In the genomic region with DNA sequence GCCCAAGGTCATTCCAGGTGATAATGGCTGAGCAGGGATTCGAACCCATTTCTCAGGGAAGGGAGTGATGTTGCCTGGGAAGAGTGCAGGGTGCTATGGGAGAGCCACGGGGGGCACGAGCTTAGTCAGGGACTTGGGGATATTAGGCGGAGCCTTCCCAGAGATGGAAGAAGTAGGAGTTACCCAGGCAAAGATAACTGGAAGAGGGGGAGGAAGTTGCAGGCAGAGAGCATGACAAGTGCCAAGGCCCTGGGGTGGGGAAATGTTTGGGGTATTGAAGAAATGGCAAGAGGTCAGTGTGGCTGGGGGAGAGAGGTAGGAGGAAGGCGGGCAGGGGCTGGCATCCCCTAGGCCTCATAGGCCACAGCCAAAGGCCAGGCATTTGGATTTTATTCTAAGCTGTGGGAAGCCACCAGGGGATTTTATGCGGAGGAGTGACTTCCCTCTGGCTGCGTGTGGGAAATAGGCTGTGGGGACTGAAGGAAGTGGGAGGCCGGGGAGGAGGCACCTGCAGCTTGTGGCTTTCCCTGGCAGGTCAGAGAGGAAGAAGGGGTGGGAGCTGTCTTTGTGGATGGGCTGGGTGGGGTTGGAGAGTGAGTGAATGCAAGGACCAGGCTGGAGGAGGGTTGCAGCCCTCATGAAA, we compare ENCODE assay signal across 14 cellular contexts. TPM values are rescaled to one million over a fixed set of nuclear protein-coding genes. Genes with fewer than 3 reads are reported as not detected.
DNase-seq lines count a peak whose midpoint lies in the region; ATAC-seq lines count a peak whose summit lies in the region.
"Had no signal": no experiment of that assay in that cellular context is flagged by ENCODE, and none has a peak within 500 bp of the region (broad histone marks: within the 10 kb centered on the region; RNA-seq: fewer than 3 reads in every experiment).

No MANE protein-coding gene starts in this region.

- peaks cover 8% of the 10 kb centered on the region for H3K27me3 Mint-ChIP-seq in activated naive CD8-positive, alpha-beta T cell treated with anti-CD3 and anti-CD28 coated beads, Interleukin-2, amount 10 ng/mL, durations not matched to agents 7 days and 5 days
- H3K27me3 Mint-ChIP-seq in activated naive CD8-positive, alpha-beta T cell treated with anti-CD3 and anti-CD28 coated beads, Interleukin-2, amount 50 U/mL, for 24 hours = peaks cover 29% of the 10 kb centered on the region
- peaks cover 5 to 22% (median 10%) of the 10 kb centered on the region in 5 donors for H3K27me3 Mint-ChIP-seq in naive thymus-derived CD8-positive, alpha-beta T cell

- no peak for DNase-seq in activated naive CD8-positive, alpha-beta T cell treated with anti-CD3 and anti-CD28 coated beads, Interleukin-2, amount 10 ng/mL, durations not matched to agents 7 days and 5 days
- DNase-seq in activated naive CD8-positive, alpha-beta T cell treated with anti-CD3 and anti-CD28 coated beads, Interleukin-2, amount 50 U/mL, for 24 hours = no peak
- DNase-seq in NCI-H226 (peak; percentile 71), dermis blood vessel endothelial cell (peak; percentile 50), NCI-H526 (lab: John Stamatoyannopoulos, UW) (no peak)
- DNase-seq in stimulated activated effector memory CD8-positive, alpha-beta T cell treated with anti-CD3 and anti-CD28 coated beads, Interleukin-12 subunit alpha, Interleukin-12 subunit beta, amount 100 ng/mL, for 72 hours (ENCODE audit: low spot score in 2 of 2) = no peak
- DNase-seq in naive thymus-derived CD8-positive, alpha-beta T cell = no peak
- DNase-seq: activated effector memory CD4-positive, alpha-beta T cell treated with Interleukin-2 at 50 U/mL for 16 hours; Caco-2; colonic mucosa; NCI-H345; ovary; stimulated activated naive CD4-positive, alpha-beta T cell had no signal

- H3K9me3 Mint-ChIP-seq in activated naive CD8-positive, alpha-beta T cell treated with anti-CD3 and anti-CD28 coated beads, Interleukin-2, amount 10 ng/mL, durations not matched to agents 7 days and 5 days = no peaks in the 10 kb centered on the region
- H3K9me3 Mint-ChIP-seq in activated naive CD8-positive, alpha-beta T cell treated with anti-CD3 and anti-CD28 coated beads, Interleukin-2, amount 50 U/mL, for 24 hours = no peaks in the 10 kb centered on the region
- no peaks in the 10 kb centered on the region for H3K9me3 Mint-ChIP-seq in stimulated activated effector memory CD8-positive, alpha-beta T cell treated with anti-CD3 and anti-CD28 coated beads, Interleukin-12 subunit alpha, Interleukin-12 subunit beta, amount 100 ng/mL, for 72 hours
- H3K9me3 Mint-ChIP-seq in naive thymus-derived CD8-positive, alpha-beta T cell = no peaks in the 10 kb centered on the region

- POLR2A ChIA-PET in activated naive CD8-positive, alpha-beta T cell treated with anti-CD3 and anti-CD28 coated beads, Interleukin-2, amount 10 ng/mL, durations not matched to agents 7 days and 5 days (lab: Charles Lee) = no interaction called here
- POLR2A ChIA-PET in naive thymus-derived CD8-positive, alpha-beta T cell (lab: Charles Lee) = no interaction called here

- H3K36me3 Mint-ChIP-seq in activated naive CD8-positive, alpha-beta T cell treated with anti-CD3 and anti-CD28 coated beads, Interleukin-2, amount 10 ng/mL, durations not matched to agents 7 days and 5 days = no peaks in the 10 kb centered on the region
- no peaks in the 10 kb centered on the region for H3K36me3 Mint-ChIP-seq in activated naive CD8-positive, alpha-beta T cell treated with anti-CD3 and anti-CD28 coated beads, Interleukin-2, amount 50 U/mL, for 24 hours (ENCODE audit: low read depth)
- no peaks in the 10 kb centered on the region for H3K36me3 Mint-ChIP-seq in stimulated activated effector memory CD8-positive, alpha-beta T cell treated with anti-CD3 and anti-CD28 coated beads, Interleukin-12 subunit alpha, Interleukin-12 subunit beta, amount 100 ng/mL, for 72 hours
- no peaks in the 10 kb centered on the region for H3K36me3 Mint-ChIP-seq in naive thymus-derived CD8-positive, alpha-beta T cell

- peaks cover 34% of the 10 kb centered on the region for H3K4me1 Mint-ChIP-seq in activated naive CD8-positive, alpha-beta T cell treated with anti-CD3 and anti-CD28 coated beads, Interleukin-2, amount 10 ng/mL, durations not matched to agents 7 days and 5 days
- peaks cover 29% of the 10 kb centered on the region for H3K4me1 Mint-ChIP-seq in activated naive CD8-positive, alpha-beta T cell treated with anti-CD3 and anti-CD28 coated beads, Interleukin-2, amount 50 U/mL, for 24 hours
- H3K4me1 Mint-ChIP-seq in stimulated activated effector memory CD8-positive, alpha-beta T cell treated with anti-CD3 and anti-CD28 coated beads, Interleukin-12 subunit alpha, Interleukin-12 subunit beta, amount 100 ng/mL, for 72 hours = peaks cover 13% of the 10 kb centered on the region
- H3K4me1 Mint-ChIP-seq in naive thymus-derived CD8-positive, alpha-beta T cell = peaks cover 0 to 13% (median 6%) of the 10 kb centered on the region in 4 donors

- peak overlapping the region; percentile 56 for H3K27ac Mint-ChIP-seq in activated naive CD8-positive, alpha-beta T cell treated with anti-CD3 and anti-CD28 coated beads, Interleukin-2, amount 10 ng/mL, durations not matched to agents 7 days and 5 days
- H3K27ac Mint-ChIP-seq in activated naive CD8-positive, alpha-beta T cell treated with anti-CD3 and anti-CD28 coated beads, Interleukin-2, amount 50 U/mL, for 24 hours = no peak overlapping the region
- H3K27ac Mint-ChIP-seq in stimulated activated effector memory CD8-positive, alpha-beta T cell treated with anti-CD3 and anti-CD28 coated beads, Interleukin-12 subunit alpha, Interleukin-12 subunit beta, amount 100 ng/mL, for 72 hours = peak overlapping the region; percentile 23
- H3K27ac Mint-ChIP-seq in naive thymus-derived CD8-positive, alpha-beta T cell = no peak overlapping the region

- peak overlapping the region; percentile 57 for H3K4me3 Mint-ChIP-seq in activated naive CD8-positive, alpha-beta T cell treated with anti-CD3 and anti-CD28 coated beads, Interleukin-2, amount 10 ng/mL, durations not matched to agents 7 days and 5 days
- no peak overlapping the region for H3K4me3 Mint-ChIP-seq in activated naive CD8-positive, alpha-beta T cell treated with anti-CD3 and anti-CD28 coated beads, Interleukin-2, amount 50 U/mL, for 24 hours
- no peak overlapping the region for H3K4me3 Mint-ChIP-seq in stimulated activated effector memory CD8-positive, alpha-beta T cell treated with anti-CD3 and anti-CD28 coated beads, Interleukin-12 subunit alpha, Interleukin-12 subunit beta, amount 100 ng/mL, for 72 hours
- no peak overlapping the region for H3K4me3 Mint-ChIP-seq in naive thymus-derived CD8-positive, alpha-beta T cell

- ATAC-seq in activated naive CD8-positive, alpha-beta T cell treated with anti-CD3 and anti-CD28 coated beads, Interleukin-2, amount 10 ng/mL, durations not matched to agents 7 days and 5 days (ENCODE audit: low read depth) = no peak
- no peak for ATAC-seq in activated naive CD8-positive, alpha-beta T cell treated with anti-CD3 and anti-CD28 coated beads, Interleukin-2, amount 50 U/mL, for 24 hours
- ATAC-seq in stimulated activated effector memory CD8-positive, alpha-beta T cell treated with anti-CD3 and anti-CD28 coated beads, Interleukin-12 subunit alpha, Interleukin-12 subunit beta, amount 100 ng/mL, for 72 hours = no peak
- ATAC-seq in naive thymus-derived CD8-positive, alpha-beta T cell = no peak
- no peak for ATAC-seq in GM18867 (IDR thresholded peaks at IDR 0.05; ENCODE audit: unreplicated experiment)

RNA-seq across cellular contexts. Expression of gene SNAI1, which starts 22.7 kb away (rescaled TPM):
- under 1 TPM; 0.40 to 0.75 TPM for total RNA-seq in activated naive CD8-positive, alpha-beta T cell treated with anti-CD3 and anti-CD28 coated beads, Interleukin-2, amount 10 ng/mL, durations not matched to agents 7 days and 5 days
- total RNA-seq in dermis blood vessel endothelial cell = 1.5 TPM in 2 replicates
- total RNA-seq in naive thymus-derived CD8-positive, alpha-beta T cell = 1 to 10 TPM in 1 of 2 experiments, under 1 TPM in 1; 0.82 to 1.5 TPM
- polyA plus RNA-seq in naive thymus-derived CD8-positive, alpha-beta T cell = under 1 TPM in 2 of 3 donors, not detected in 1; 0.25 to 0.64 TPM

Comparison
In these comparisons a context has a peak if more than half of its experiments do, and no peak if none do; other contexts are left out.
1. H3K27ac Mint-ChIP-seq: peak in activated naive CD8-positive, alpha-beta T cell treated with anti-CD3 and anti-CD28 coated beads, Interleukin-2, amount 10 ng/mL, durations not matched to agents 7 days and 5 days (single experiment) and stimulated activated effector memory CD8-positive, alpha-beta T cell treated with anti-CD3 and anti-CD28 coated beads, Interleukin-12 subunit alpha, Interleukin-12 subunit beta, amount 100 ng/mL, for 72 hours (single experiment); none in activated naive CD8-positive, alpha-beta T cell treated with anti-CD3 and anti-CD28 coated beads, Interleukin-2, amount 50 U/mL, for 24 hours (single experiment) and naive thymus-derived CD8-positive, alpha-beta T cell (0 of 10).
2. DNase-seq: peak in NCI-H226 (single experiment) and dermis blood vessel endothelial cell (single experiment); none in activated naive CD8-positive, alpha-beta T cell treated with anti-CD3 and anti-CD28 coated beads, Interleukin-2, amount 10 ng/mL, durations not matched to agents 7 days and 5 days (single experiment), activated naive CD8-positive, alpha-beta T cell treated with anti-CD3 and anti-CD28 coated beads, Interleukin-2, amount 50 U/mL, for 24 hours (single experiment), stimulated activated effector memory CD8-positive, alpha-beta T cell treated with anti-CD3 and anti-CD28 coated beads, Interleukin-12 subunit alpha, Interleukin-12 subunit beta, amount 100 ng/mL, for 72 hours (0 of 2), naive thymus-derived CD8-positive, alpha-beta T cell (0 of 10) and NCI-H526 (0 of 2).